In genomic region chr1:8120693-8121260, GRCh38 we compare ENCODE assay signal across 9 cellular contexts.
DNase-seq lines count a peak whose midpoint lies in the region; ATAC-seq and TF ChIP-seq lines count a peak whose summit lies in the region.
"Had no signal": no experiment of that assay in that cellular context is flagged by ENCODE, and none has a peak within 500 bp of the region (broad histone marks: within the 10 kb centered on the region; RNA-seq: fewer than 3 reads in every experiment).

No MANE protein-coding gene starts in this region.

- peak overlapping the region; percentile 67 for H3K4me3 Mint-ChIP-seq in CD8-positive, alpha-beta T cell

- no peak overlapping the region for H3K23ac ChIP-seq in neuronal stem cell (ENCODE audit: low read depth, low read length, poor library complexity)

- ATAC-seq in CD8-positive, alpha-beta T cell = no peak

- CTCF ChIA-PET in CD8-positive, alpha-beta T cell (lab: Charles Lee) = interaction anchor here (1.0 kb wide), 1 partner anchor 245 kb away, joined by 3 read pairs; no protein-coding TSS in a partner anchor

- no peak overlapping the region for H3K9ac ChIP-seq in neuronal stem cell (ENCODE audit: low read depth, low read length, poor library complexity)

- H3K27me3 Mint-ChIP-seq in CD8-positive, alpha-beta T cell (ENCODE audit: low read depth) = peaks cover 18% of the 10 kb centered on the region

- peaks cover 6% of the 10 kb centered on the region for H3K4me1 ChIP-seq in CD8-positive, alpha-beta T cell (ENCODE audit: insufficient read depth, low read length)
- H3K4me1 ChIP-seq in esophagus (ENCODE audit: control insufficient read depth in 2 of 2, insufficient read depth in 2 of 2, low read length in 1 of 2) (peaks cover 7 to 8% of the 10 kb centered on the region in 2 donors), neuronal stem cell (ENCODE audit: control insufficient read depth in 2 of 2, insufficient read depth in 1 of 2, low read depth in 1 of 2, low read length in 2 of 2) (peaks cover 0 to 11% of the 10 kb centered on the region in 2 donors)

- H4K8ac ChIP-seq in neuronal stem cell (ENCODE audit: low read depth, low read length) = no peak overlapping the region

- no peak overlapping the region for H3K4me2 ChIP-seq in neuronal stem cell (ENCODE audit: insufficient read depth, low read length, poor library complexity, severe bottlenecking)

- H3K27ac Mint-ChIP-seq in CD8-positive, alpha-beta T cell = no peak overlapping the region

- H3K36me3 Mint-ChIP-seq in CD8-positive, alpha-beta T cell = no peaks in the 10 kb centered on the region

- H2AK5ac ChIP-seq in neuronal stem cell (ENCODE audit: low read depth, low read length) = no peak overlapping the region

- H2AFZ ChIP-seq in neuronal stem cell (ENCODE audit: low read length) = peak overlapping the region; percentile 80

- no peak overlapping the region for H3K4ac ChIP-seq in neuronal stem cell (ENCODE audit: low read length)

- no peak for DNase-seq in CD8-positive, alpha-beta T cell
- DNase-seq in NOMO-1 treated with DMSO at 0.1 percent for 48 hours (lab: John Stamatoyannopoulos, UW; ENCODE audit: unreplicated experiment) (peak; percentile 37), neuronal stem cell (ENCODE audit: low spot score) (no peak), DMS79 treated with DMSO at 0.1 percent for 48 hours (lab: John Stamatoyannopoulos, UW) (no peak), posterior cingulate gyrus (no peak), DMS 273 treated with DMSO at 0.1 percent for 48 hours (lab: John Stamatoyannopoulos, UW) (no peak), NCI-H446 treated with DMSO at 0.1 percent for 48 hours (lab: John Stamatoyannopoulos, UW) (no peak)
- DNase-seq: NCI-H1694 treated with DMSO at 0.1 percent for 48 hours had no signal

- H3K14ac ChIP-seq in neuronal stem cell (ENCODE audit: low read length) = no peak overlapping the region

- no peak for TF ChIP-seq CTCF in CD8-positive, alpha-beta T cell (IDR thresholded peaks at IDR 0.05)

- no peak overlapping the region for H3K4me3 ChIP-seq in CD8-positive, alpha-beta T cell (ENCODE audit: low read depth, low read length)
- peak overlapping the region in 1 of 2 donors; percentile 15 for H3K4me3 ChIP-seq in esophagus (ENCODE audit: low read depth in 1 of 2, low read length in 2 of 2)
- no peak overlapping the region for H3K4me3 ChIP-seq in neuronal stem cell (ENCODE audit: low read length in 2 of 2)

- no peak overlapping the region for H3K27ac ChIP-seq in CD8-positive, alpha-beta T cell (ENCODE audit: low read depth, low read length)
- H3K27ac ChIP-seq in esophagus (ENCODE audit: low read depth in 2 of 2, low read length in 1 of 2) (peak overlapping the region; percentile 73 to 94), neuronal stem cell (replicated peaks; ENCODE audit: low read length) (no peak overlapping the region)

- no peak overlapping the region for H2BK5ac ChIP-seq in neuronal stem cell (ENCODE audit: low read length)

- no peak overlapping the region for H4K91ac ChIP-seq in neuronal stem cell (ENCODE audit: low read depth, low read length, poor library complexity)

- no peaks in the 10 kb centered on the region for H3K27me3 ChIP-seq in CD8-positive, alpha-beta T cell (ENCODE audit: insufficient read depth, low read length)
- H3K27me3 ChIP-seq in esophagus (ENCODE audit: control insufficient read depth in 1 of 2, insufficient read depth in 2 of 2, low read length in 2 of 2) (no peaks in the 10 kb centered on the region), neuronal stem cell (ENCODE audit: control insufficient read depth in 3 of 3, insufficient read depth in 3 of 3, low read depth in 1 of 3, low read length in 3 of 3) (no peaks in the 10 kb centered on the region)

- H3K9me3 Mint-ChIP-seq in CD8-positive, alpha-beta T cell = peaks cover 3% of the 10 kb centered on the region

- H3K79me1 ChIP-seq in neuronal stem cell (ENCODE audit: low read depth, low read length) = no peaks in the 10 kb centered on the region

- H2BK15ac ChIP-seq in neuronal stem cell (ENCODE audit: low read length) = no peak overlapping the region

- H3K18ac ChIP-seq in neuronal stem cell (ENCODE audit: low read length) = no peak overlapping the region

- H3K36me3 ChIP-seq in CD8-positive, alpha-beta T cell (ENCODE audit: insufficient read depth, low read length) = no peaks in the 10 kb centered on the region
- no peaks in the 10 kb centered on the region for H3K36me3 ChIP-seq in esophagus (ENCODE audit: control insufficient read depth in 2 of 2, insufficient read depth in 2 of 2, low read length in 1 of 2)
- no peaks in the 10 kb centered on the region for H3K36me3 ChIP-seq in neuronal stem cell (replicated peaks in 1 of 2; ENCODE audit: control insufficient read depth in 2 of 2, insufficient read depth in 2 of 2, low read length in 2 of 2)

- H2BK120ac ChIP-seq in neuronal stem cell (ENCODE audit: low read depth, low read length) = no peak overlapping the region

- intact Hi-C loops in CD8-positive, alpha-beta T cell (cut with DNase I, micrococcal nuclease) = no loop called here
- intact Hi-C loops in posterior cingulate gyrus (cut with DNase I) = no loop called here

- H3K4me1 Mint-ChIP-seq in CD8-positive, alpha-beta T cell (ENCODE audit: low read depth) = peaks cover 13% of the 10 kb centered on the region

- H3K9me3 ChIP-seq in CD8-positive, alpha-beta T cell (ENCODE audit: low read length) = no peaks in the 10 kb centered on the region
- H3K9me3 ChIP-seq in esophagus (ENCODE audit: control insufficient read depth in 2 of 2, insufficient read depth in 1 of 2, low read depth in 1 of 2, low read length in 1 of 2) = peaks cover 0 to 5% of the 10 kb centered on the region in 2 donors
- peaks cover 4 to 8% of the 10 kb centered on the region in 2 donors for H3K9me3 ChIP-seq in neuronal stem cell (replicated peaks in 1 of 2; ENCODE audit: control insufficient read depth in 2 of 2, insufficient read depth in 1 of 2, low read depth in 1 of 2, low read length in 2 of 2)

- no peak overlapping the region for H2BK12ac ChIP-seq in neuronal stem cell (ENCODE audit: low read length)

- WGBS in esophagus, 2 donors = 8 to 11% methylated on average over 10 of the region's 10 CpGs
- WGBS in neuronal stem cell (ENCODE audit: extremely low coverage in 2 of 2, insufficient read length in 2 of 2, insufficient replicate concordance in 1 of 2), 2 donors = no CpG with 5 or more reads among the region's 10 CpGs

- POLR2A ChIA-PET in CD8-positive, alpha-beta T cell (lab: Charles Lee) = interaction anchor here (1.3 kb wide), 1 partner anchor 22 kb away, joined by 3 read pairs; no protein-coding TSS in a partner anchor

Comparison
In these comparisons a context has a peak if more than half of its experiments do, and no peak if none do; other contexts are left out.
1. H3K27ac ChIP-seq: peak in esophagus (2 of 2); none in CD8-positive, alpha-beta T cell (single experiment) and neuronal stem cell (single experiment).